In genomic region chr5:145856285-145856818, GRCh38 we compare ENCODE assay signal across 8 cellular contexts. TPM values are rescaled to one million over a fixed set of nuclear protein-coding genes. Genes with fewer than 3 reads are reported as not detected.
DNase-seq lines count a peak whose midpoint lies in the region; TF ChIP-seq lines count a peak whose summit lies in the region.

No MANE protein-coding gene starts in this region.

- no peaks in the 10 kb centered on the region for H3K9me3 ChIP-seq in ES-I3 (ENCODE audit: control insufficient read depth, insufficient read depth, low read length)
- H3K9me3 ChIP-seq in esophagus (ENCODE audit: control insufficient read depth in 2 of 2, insufficient read depth in 1 of 2, low read depth in 1 of 2, low read length in 1 of 2), result no peaks in the 10 kb centered on the region
- H3K9me3 ChIP-seq in mucosa of rectum (ENCODE audit: control insufficient read depth in 2 of 2, low read length in 2 of 2), result no peaks in the 10 kb centered on the region
- no peaks in the 10 kb centered on the region for H3K9me3 ChIP-seq in testis
- no peaks in the 10 kb centered on the region for H3K9me3 ChIP-seq in Karpas-422 (ENCODE audit: low read length)

- H4K20me1 ChIP-seq in Karpas-422 (ENCODE audit: insufficient read depth, low read depth, low read length), result no peaks in the 10 kb centered on the region

- no peak for TF ChIP-seq POLR2A in testis (IDR thresholded peaks at IDR 0.05)

- no peak overlapping the region for H3K4me2 ChIP-seq in Karpas-422 (ENCODE audit: low read depth, low read length, poor library complexity, severe bottlenecking)

- intact Hi-C loops in testis (cut with DNase I; ENCODE audit: low total_unique reads), result no loop called here

- H3K4me1 ChIP-seq in ES-I3 (ENCODE audit: insufficient read depth, low read length), result peaks cover 21% of the 10 kb centered on the region
- peaks cover 3 to 5% of the 10 kb centered on the region in 2 donors for H3K4me1 ChIP-seq in esophagus (ENCODE audit: control insufficient read depth in 2 of 2, insufficient read depth in 2 of 2, low read length in 1 of 2)
- H3K4me1 ChIP-seq in mucosa of rectum (ENCODE audit: control insufficient read depth in 2 of 2, insufficient read depth in 2 of 2, low read length in 2 of 2), result peaks cover 27 to 28% of the 10 kb centered on the region in 2 donors
- peaks cover 16% of the 10 kb centered on the region for H3K4me1 ChIP-seq in testis
- no peaks in the 10 kb centered on the region for H3K4me1 ChIP-seq in Karpas-422 (ENCODE audit: low read length)

- 15 to 27% methylated on average over 25 of the region's 25 CpGs for WGBS in esophagus, 2 donors
- 2 to 4% methylated on average over 15 to 25 of the region's 25 CpGs for WGBS in testis, 2 donors

- H3K27ac ChIP-seq in esophagus (ENCODE audit: low read depth in 2 of 2, low read length in 1 of 2), result peak overlapping the region; percentile 35 to 38
- peak overlapping the region; percentile 85 to 86 for H3K27ac ChIP-seq in mucosa of rectum (ENCODE audit: low read depth in 2 of 2, low read length in 2 of 2)
- no peak overlapping the region for H3K27ac ChIP-seq in testis
- no peak overlapping the region for H3K27ac ChIP-seq in Karpas-422 (ENCODE audit: low read length)

- H3K27me3 ChIP-seq in esophagus (ENCODE audit: control insufficient read depth in 1 of 2, insufficient read depth in 2 of 2, low read length in 2 of 2), result no peaks in the 10 kb centered on the region
- no peaks in the 10 kb centered on the region for H3K27me3 ChIP-seq in mucosa of rectum (ENCODE audit: control insufficient read depth in 2 of 2, insufficient read depth in 2 of 2, low read length in 2 of 2)
- H3K27me3 ChIP-seq in testis, result no peaks in the 10 kb centered on the region
- H3K27me3 ChIP-seq in Karpas-422 (ENCODE audit: low read length), result no peaks in the 10 kb centered on the region

- H3K79me2 ChIP-seq in Karpas-422 (ENCODE audit: low read length), result no peaks in the 10 kb centered on the region

- H3K9ac ChIP-seq in ES-I3 (ENCODE audit: low read depth, low read length) (peak overlapping the region; percentile 52), mucosa of rectum (ENCODE audit: low read depth in 1 of 2, low read length in 2 of 2) (no peak overlapping the region), Karpas-422 (ENCODE audit: low read length) (no peak overlapping the region)

- H3K9me2 ChIP-seq in Karpas-422 (replicated peaks; ENCODE audit: insufficient read depth, low read length), result no peaks in the 10 kb centered on the region

- H3K36me3 ChIP-seq in ES-I3 (ENCODE audit: insufficient read depth, low read length) (no peaks in the 10 kb centered on the region), esophagus (ENCODE audit: control insufficient read depth in 2 of 2, insufficient read depth in 2 of 2, low read length in 1 of 2) (no peaks in the 10 kb centered on the region), mucosa of rectum (ENCODE audit: control insufficient read depth in 2 of 2, insufficient read depth in 2 of 2, low read length in 2 of 2) (no peaks in the 10 kb centered on the region), testis (ENCODE audit: low read depth, missing control alignments) (no peaks in the 10 kb centered on the region), Karpas-422 (ENCODE audit: insufficient read depth, low read length) (no peaks in the 10 kb centered on the region)

- TF ChIP-seq CTCF in testis (IDR thresholded peaks at IDR 0.05), result no peak

- peak; percentile 46 for DNase-seq in M059J (ENCODE audit: low read depth)
- peak; percentile 72 for DNase-seq in testis
- DNase-seq in Karpas-422, result no peak
- no peak for DNase-seq in globus pallidus (ENCODE audit: low spot score)
- DNase-seq in HCEC 1CT, result no peak

- no peak overlapping the region for H2AFZ ChIP-seq in Karpas-422 (ENCODE audit: low read length)

- H3K4me3 ChIP-seq in esophagus (ENCODE audit: low read depth in 1 of 2, low read length in 2 of 2) (peak overlapping the region; percentile 18 to 36), mucosa of rectum (ENCODE audit: low read length in 2 of 2) (peak overlapping the region; percentile 28 to 53), testis (peak overlapping the region; percentile 39 to 50), Karpas-422 (ENCODE audit: low read length) (no peak overlapping the region)

RNA-seq across cellular contexts. Expression of gene GRXCR2, which starts 16.5 kb away (rescaled TPM):
- not detected in 2 replicates for total RNA-seq in M059J (2014; rRNA removed; shearing (Covaris generic))
- polyA plus RNA-seq in esophagus, result under 1 TPM; 0.02 to 0.04 TPM
- under 1 TPM in 1 of 2 donors, not detected in 1; 0.31 TPM for total RNA-seq in testis
- polyA plus RNA-seq in testis (ENCODE audit: insufficient read depth, low read depth, low replicate concordance), result 0.99 TPM
- not detected in 2 replicates for total RNA-seq in Karpas-422 (2014; rRNA removed; shearing (Covaris generic); ENCODE audit: low replicate concordance)

RNA-seq across cellular contexts. Expression of gene PRELID2, which starts 21.2 kb away (rescaled TPM):
- total RNA-seq in M059J (2014; rRNA removed; shearing (Covaris generic)), result 15.0 and 15.5 TPM in 2 replicates
- polyA plus RNA-seq in esophagus (1 to 10 TPM; 1.1 to 1.5 TPM), testis (ENCODE audit: insufficient read depth, low read depth, low replicate concordance) (2.9 TPM)
- 10 to 100 TPM; 13.8 to 15.7 TPM for total RNA-seq in testis
- not detected in 2 replicates for total RNA-seq in Karpas-422 (2014; rRNA removed; shearing (Covaris generic); ENCODE audit: low replicate concordance)

Comparison
In these comparisons a context has a peak if more than half of its experiments do, and no peak if none do; other contexts are left out.
1. DNase-seq: peak in M059J (single experiment) and testis (single experiment); none in Karpas-422 (single experiment), globus pallidus (single experiment) and HCEC 1CT (single experiment).
2. H3K27ac ChIP-seq: peak in esophagus (2 of 2) and mucosa of rectum (2 of 2); none in testis (0 of 2) and Karpas-422 (single experiment).
3. RNA of gene PRELID2, which starts 21.2 kb away (total RNA-seq): 13.8 to 15.7 TPM in testis and 15.0 to 15.5 TPM in M059J; not detected in Karpas-422; every median in the first group is over 10 times any median in the second.